In the genomic region with DNA sequence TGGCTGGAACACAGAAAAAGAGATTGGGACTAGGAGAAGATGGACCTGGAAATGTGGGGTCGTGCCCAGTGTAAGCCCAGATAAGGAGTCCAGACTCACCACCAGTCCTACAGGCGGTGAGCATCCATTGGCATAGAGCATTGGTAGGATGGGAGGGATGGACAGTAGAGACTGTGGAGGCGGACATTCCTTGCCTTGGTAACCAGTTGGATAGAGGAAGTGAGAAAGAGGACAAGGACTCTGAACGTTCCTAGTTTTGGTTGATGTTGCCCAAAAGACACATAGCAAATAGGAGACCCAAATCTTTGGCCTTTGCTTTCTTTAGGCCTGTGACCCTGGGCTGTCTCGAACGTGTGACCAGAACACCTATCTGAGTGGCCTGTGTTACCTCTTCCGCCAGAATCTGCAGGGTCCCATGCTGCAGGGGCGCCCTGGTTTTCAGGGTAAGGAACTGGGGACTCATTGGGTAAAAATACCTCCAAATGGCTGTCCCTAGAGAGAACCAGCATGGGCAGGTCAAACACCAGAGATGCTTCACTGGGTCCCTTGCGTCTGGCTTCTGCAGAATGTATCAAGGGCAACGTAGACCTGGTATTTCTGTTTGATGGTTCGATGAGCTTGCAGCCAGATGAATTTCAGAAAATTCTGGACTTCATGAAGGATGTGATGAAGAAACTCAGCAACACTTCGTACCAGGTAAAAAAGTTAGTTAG, we compare ENCODE assay signal across 22 cellular contexts. TPM values are rescaled to one million over a fixed set of nuclear protein-coding genes. Genes with fewer than 3 reads are reported as not detected.
DNase-seq lines count a peak whose midpoint lies in the region; ATAC-seq and TF ChIP-seq lines count a peak whose summit lies in the region.
"Had no signal": no experiment of that assay in that cellular context is flagged by ENCODE, and none has a peak within 500 bp of the region (broad histone marks: within the 10 kb centered on the region; RNA-seq: fewer than 3 reads in every experiment).

No MANE protein-coding gene starts in this region.

- peak overlapping the region; percentile 2 for H3K27ac ChIP-seq in neutrophil
- H3K27ac ChIP-seq in prostate gland, result no peak overlapping the region
- H3K27ac ChIP-seq: testis had no signal

- peaks cover 74% of the 10 kb centered on the region for H3K4me1 Mint-ChIP-seq in activated CD4-positive, alpha-beta memory T cell treated with anti-CD3 and anti-CD28 coated beads, Interleukin-2, amount 10 ng/mL, durations not matched to agents 7 days and 5 days
- H3K4me1 Mint-ChIP-seq in activated CD4-positive, alpha-beta memory T cell treated with anti-CD3 and anti-CD28 coated beads for 36 hours (ENCODE audit: low read depth), result peaks cover 60% of the 10 kb centered on the region
- peaks cover 70% of the 10 kb centered on the region for H3K4me1 Mint-ChIP-seq in activated CD8-positive, alpha-beta T cell treated with anti-CD3 and anti-CD28 coated beads, Interleukin-2, amount 10 ng/mL, durations not matched to agents 7 days and 5 days (ENCODE audit: low read depth)
- H3K4me1 Mint-ChIP-seq: neural crest cell had no signal

- POLR2A ChIA-PET in activated CD4-positive, alpha-beta memory T cell treated with anti-CD3 and anti-CD28 coated beads, Interleukin-2, amount 10 ng/mL, durations not matched to agents 7 days and 5 days (lab: Charles Lee), result interaction anchor here (1.2 to 5.6 kb wide), 5 partner anchors 9 to 32 kb away, joined by 3 to 38 read pairs (median 5); no protein-coding TSS in a partner anchor
- POLR2A ChIA-PET in activated CD4-positive, alpha-beta memory T cell treated with anti-CD3 and anti-CD28 coated beads for 36 hours (lab: Charles Lee), result no interaction called here
- POLR2A ChIA-PET in activated CD8-positive, alpha-beta T cell treated with anti-CD3 and anti-CD28 coated beads, Interleukin-2, amount 10 ng/mL, durations not matched to agents 7 days and 5 days (lab: Charles Lee), result interaction anchor here (1.0 to 2.1 kb wide), 5 partner anchors 12 to 57 kb away, joined by 4 to 11 read pairs (median 6); no protein-coding TSS in a partner anchor

- H3K4me1 ChIP-seq in neutrophil (ENCODE audit: control insufficient read depth in 1 of 2, insufficient read depth in 1 of 2, low read depth in 1 of 2, low read length in 1 of 2) (peaks cover 13% of the 10 kb centered on the region in 2 experiments), prostate gland (replicated peaks) (no peaks in the 10 kb centered on the region)
- H3K4me1 ChIP-seq: testis had no signal

- H3K27me3 Mint-ChIP-seq in activated CD4-positive, alpha-beta memory T cell treated with anti-CD3 and anti-CD28 coated beads, Interleukin-2, amount 10 ng/mL, durations not matched to agents 7 days and 5 days, result no peaks in the 10 kb centered on the region
- no peaks in the 10 kb centered on the region for H3K27me3 Mint-ChIP-seq in activated CD4-positive, alpha-beta memory T cell treated with anti-CD3 and anti-CD28 coated beads for 36 hours
- no peaks in the 10 kb centered on the region for H3K27me3 Mint-ChIP-seq in activated CD8-positive, alpha-beta T cell treated with anti-CD3 and anti-CD28 coated beads, Interleukin-2, amount 10 ng/mL, durations not matched to agents 7 days and 5 days (ENCODE audit: low read depth)

- H3K9me3 ChIP-seq in neutrophil, result no peaks in the 10 kb centered on the region
- no peaks in the 10 kb centered on the region for H3K9me3 ChIP-seq in prostate gland
- H3K9me3 ChIP-seq: testis had no signal

- no peak for TF ChIP-seq CTCF in neutrophil (IDR thresholded peaks at IDR 0.05)
- TF ChIP-seq CTCF in prostate gland (IDR thresholded peaks at IDR 0.05), result no peak

- H3K4me3 ChIP-seq in neutrophil (ENCODE audit: low read depth in 1 of 2, low read length in 1 of 2) (no peak overlapping the region), prostate gland (no peak overlapping the region)
- H3K4me3 ChIP-seq: testis had no signal

- H3K27me3 ChIP-seq in neutrophil (no peaks in the 10 kb centered on the region), prostate gland (replicated peaks; ENCODE audit: insufficient read depth) (no peaks in the 10 kb centered on the region)
- H3K27me3 ChIP-seq: testis had no signal

- H3K36me3 ChIP-seq in neutrophil (peaks cover 94% of the 10 kb centered on the region), prostate gland (no peaks in the 10 kb centered on the region)

- H3K4me3 Mint-ChIP-seq in activated CD4-positive, alpha-beta memory T cell treated with anti-CD3 and anti-CD28 coated beads, Interleukin-2, amount 10 ng/mL, durations not matched to agents 7 days and 5 days, result no peak overlapping the region
- H3K4me3 Mint-ChIP-seq in activated CD4-positive, alpha-beta memory T cell treated with anti-CD3 and anti-CD28 coated beads for 36 hours, result no peak overlapping the region
- peak overlapping the region; percentile 34 for H3K4me3 Mint-ChIP-seq in activated CD8-positive, alpha-beta T cell treated with anti-CD3 and anti-CD28 coated beads, Interleukin-2, amount 10 ng/mL, durations not matched to agents 7 days and 5 days
- H3K4me3 Mint-ChIP-seq: neural crest cell had no signal

- H3K27ac Mint-ChIP-seq in activated CD4-positive, alpha-beta memory T cell treated with anti-CD3 and anti-CD28 coated beads, Interleukin-2, amount 10 ng/mL, durations not matched to agents 7 days and 5 days, result peak overlapping the region; percentile 69
- H3K27ac Mint-ChIP-seq in activated CD4-positive, alpha-beta memory T cell treated with anti-CD3 and anti-CD28 coated beads for 36 hours, result no peak overlapping the region
- H3K27ac Mint-ChIP-seq in activated CD8-positive, alpha-beta T cell treated with anti-CD3 and anti-CD28 coated beads, Interleukin-2, amount 10 ng/mL, durations not matched to agents 7 days and 5 days, result peak overlapping the region; percentile 80

- in situ Hi-C loops in GM18951 (cut with MboI; ENCODE audit: low sequenced_read_pairs, unreplicated experiment), result no loop called here

- intact Hi-C loops in activated CD4-positive, alpha-beta memory T cell treated with anti-CD3 and anti-CD28 coated beads for 36 hours (cut with micrococcal nuclease), result no loop called here
- intact Hi-C loops in prostate gland (cut with DNase I), result no loop called here

- CTCF ChIA-PET in activated CD4-positive, alpha-beta memory T cell treated with anti-CD3 and anti-CD28 coated beads, Interleukin-2, amount 10 ng/mL, durations not matched to agents 7 days and 5 days (lab: Charles Lee), result interaction anchor here (1.2 to 3.4 kb wide), 4 partner anchors 13 to 49 kb away, joined by 3 to 17 read pairs (median 8); a partner anchor contains a TSS
- CTCF ChIA-PET in activated CD4-positive, alpha-beta memory T cell treated with anti-CD3 and anti-CD28 coated beads for 36 hours (lab: Charles Lee), result interaction anchor here (2.4 to 5.0 kb wide), 2 partner anchors 29 to 48 kb away, joined by 15 to 27 read pairs; a partner anchor contains a TSS
- CTCF ChIA-PET in activated CD8-positive, alpha-beta T cell treated with anti-CD3 and anti-CD28 coated beads, Interleukin-2, amount 10 ng/mL, durations not matched to agents 7 days and 5 days (lab: Charles Lee), result interaction anchor here (1.4 to 3.7 kb wide), 3 partner anchors 29 to 136 kb away, joined by 3 to 20 read pairs (median 19); a partner anchor contains a TSS

- ATAC-seq in activated CD8-positive, alpha-beta T cell treated with anti-CD3 and anti-CD28 coated beads, Interleukin-2, amount 10 ng/mL, durations not matched to agents 7 days and 5 days, result no peak
- no peak for ATAC-seq in HG03342 (IDR thresholded peaks at IDR 0.05; ENCODE audit: unreplicated experiment)
- no peak for ATAC-seq in HG03139 (IDR thresholded peaks at IDR 0.05; ENCODE audit: unreplicated experiment)
- ATAC-seq: left cardiac atrium, Right ventricle myocardium inferior had no signal

- peaks cover 85% of the 10 kb centered on the region for H3K36me3 Mint-ChIP-seq in activated CD4-positive, alpha-beta memory T cell treated with anti-CD3 and anti-CD28 coated beads, Interleukin-2, amount 10 ng/mL, durations not matched to agents 7 days and 5 days (ENCODE audit: low read depth)
- peaks cover 76% of the 10 kb centered on the region for H3K36me3 Mint-ChIP-seq in activated CD4-positive, alpha-beta memory T cell treated with anti-CD3 and anti-CD28 coated beads for 36 hours
- peaks cover 78% of the 10 kb centered on the region for H3K36me3 Mint-ChIP-seq in activated CD8-positive, alpha-beta T cell treated with anti-CD3 and anti-CD28 coated beads, Interleukin-2, amount 10 ng/mL, durations not matched to agents 7 days and 5 days (ENCODE audit: low read depth)

- no peaks in the 10 kb centered on the region for H3K9me3 Mint-ChIP-seq in activated CD4-positive, alpha-beta memory T cell treated with anti-CD3 and anti-CD28 coated beads, Interleukin-2, amount 10 ng/mL, durations not matched to agents 7 days and 5 days
- H3K9me3 Mint-ChIP-seq in activated CD4-positive, alpha-beta memory T cell treated with anti-CD3 and anti-CD28 coated beads for 36 hours, result no peaks in the 10 kb centered on the region
- no peaks in the 10 kb centered on the region for H3K9me3 Mint-ChIP-seq in activated CD8-positive, alpha-beta T cell treated with anti-CD3 and anti-CD28 coated beads, Interleukin-2, amount 10 ng/mL, durations not matched to agents 7 days and 5 days (ENCODE audit: insufficient read depth)
- H3K9me3 Mint-ChIP-seq: neural crest cell had no signal

- DNase-seq in activated CD4-positive, alpha-beta memory T cell treated with anti-CD3 and anti-CD28 coated beads, Interleukin-2, amount 10 ng/mL, durations not matched to agents 7 days and 5 days, result no peak
- DNase-seq in activated CD4-positive, alpha-beta memory T cell treated with anti-CD3 and anti-CD28 coated beads for 36 hours, result no peak
- DNase-seq in activated CD8-positive, alpha-beta T cell treated with anti-CD3 and anti-CD28 coated beads, Interleukin-2, amount 10 ng/mL, durations not matched to agents 7 days and 5 days, result no peak
- DNase-seq in prostate gland (ENCODE audit: low spot score), result no peak
- DNase-seq: activated CD8-positive, alpha-beta memory T cell treated with anti-CD3 and anti-CD28 coated beads, Interleukin-2, amount 50 U/mL, for 48 hours; IMR-90; left cardiac atrium; NCI-H2029 treated with DMSO at 0.1 percent for 48 hours; NCI-H524; stimulated activated CD8-positive, alpha-beta memory T cell treated with anti-CD3 and anti-CD28 coated beads, Interleukin-4, amount 100 ng/mL, for 48 hours; testis had no signal

- 92% methylated on average over 12 of the region's 12 CpGs for WGBS in prostate gland

- TF ChIP-seq POLR2A in GM18951 (IDR thresholded peaks at IDR 0.05; ENCODE audit: extremely low read depth, insufficient read depth, insufficient read length) (peak; percentile 4), prostate gland (IDR thresholded peaks at IDR 0.05) (no peak)

RNA-seq across cellular contexts. Expression of a gene that starts 6.4 kb away (rescaled TPM):
- total RNA-seq in activated CD4-positive, alpha-beta memory T cell treated with anti-CD3 and anti-CD28 coated beads, Interleukin-2, amount 10 ng/mL, durations not matched to agents 7 days and 5 days, result 100 to 1,000 TPM; 583 to 586 TPM
- 100 to 1,000 TPM; 218 to 226 TPM for total RNA-seq in activated CD4-positive, alpha-beta memory T cell treated with anti-CD3 and anti-CD28 coated beads for 36 hours
- total RNA-seq in activated CD8-positive, alpha-beta T cell treated with anti-CD3 and anti-CD28 coated beads, Interleukin-2, amount 10 ng/mL, durations not matched to agents 7 days and 5 days, result 100 to 1,000 TPM; 458 to 471 TPM
- total RNA-seq in prostate gland, result 10 to 100 TPM in 1 of 2 donors, 1 to 10 TPM in 1; 2.5 to 12.7 TPM
- total RNA-seq: A673, bronchial epithelial cell, dermis microvascular lymphatic vessel endothelial cell, epithelial cell of proximal tubule, H1, IMR-90, neural crest cell had no signal

RNA-seq across cellular contexts. Expression of a gene that starts 33.2 kb away (rescaled TPM):
- total RNA-seq in activated CD4-positive, alpha-beta memory T cell treated with anti-CD3 and anti-CD28 coated beads, Interleukin-2, amount 10 ng/mL, durations not matched to agents 7 days and 5 days, result 10 to 100 TPM; 56.3 to 57.8 TPM
- total RNA-seq in activated CD4-positive, alpha-beta memory T cell treated with anti-CD3 and anti-CD28 coated beads for 36 hours, result 10 to 100 TPM; 61.4 to 61.7 TPM
- 10 to 100 TPM; 64.6 to 68.7 TPM for total RNA-seq in activated CD8-positive, alpha-beta T cell treated with anti-CD3 and anti-CD28 coated beads, Interleukin-2, amount 10 ng/mL, durations not matched to agents 7 days and 5 days
- 10 to 100 TPM; 33.7 to 58.9 TPM for total RNA-seq in prostate gland

RNA-seq across cellular contexts. Expression of a gene that starts 47.4 kb away (rescaled TPM):
- total RNA-seq in activated CD4-positive, alpha-beta memory T cell treated with anti-CD3 and anti-CD28 coated beads, Interleukin-2, amount 10 ng/mL, durations not matched to agents 7 days and 5 days, result 1 to 10 TPM; 5.9 to 6.0 TPM
- total RNA-seq in activated CD4-positive, alpha-beta memory T cell treated with anti-CD3 and anti-CD28 coated beads for 36 hours, result 10 to 100 TPM; 14.2 to 14.3 TPM
- total RNA-seq in activated CD8-positive, alpha-beta T cell treated with anti-CD3 and anti-CD28 coated beads, Interleukin-2, amount 10 ng/mL, durations not matched to agents 7 days and 5 days, result 1 to 10 TPM; 6.7 to 7.0 TPM
- total RNA-seq in prostate gland, result 10 to 100 TPM; 46.5 to 61.1 TPM

RNA-seq across cellular contexts. Expression of a gene that starts 49.1 kb away (rescaled TPM):
- 10 to 100 TPM; 51.3 to 51.4 TPM for total RNA-seq in activated CD4-positive, alpha-beta memory T cell treated with anti-CD3 and anti-CD28 coated beads, Interleukin-2, amount 10 ng/mL, durations not matched to agents 7 days and 5 days
- 10 to 100 TPM; 87.5 to 96.6 TPM for total RNA-seq in activated CD4-positive, alpha-beta memory T cell treated with anti-CD3 and anti-CD28 coated beads for 36 hours
- total RNA-seq in activated CD8-positive, alpha-beta T cell treated with anti-CD3 and anti-CD28 coated beads, Interleukin-2, amount 10 ng/mL, durations not matched to agents 7 days and 5 days, result 10 to 100 TPM; 87.3 to 92.8 TPM
- 10 to 100 TPM; 31.6 to 37.6 TPM for total RNA-seq in prostate gland

RNA-seq across cellular contexts. Expression of a gene that starts 55.7 kb away (rescaled TPM):
- total RNA-seq in activated CD4-positive, alpha-beta memory T cell treated with anti-CD3 and anti-CD28 coated beads, Interleukin-2, amount 10 ng/mL, durations not matched to agents 7 days and 5 days, result 10 to 100 TPM; 10.6 to 10.7 TPM
- total RNA-seq in activated CD4-positive, alpha-beta memory T cell treated with anti-CD3 and anti-CD28 coated beads for 36 hours, result 1 to 10 TPM; 7.2 to 7.6 TPM
- total RNA-seq in activated CD8-positive, alpha-beta T cell treated with anti-CD3 and anti-CD28 coated beads, Interleukin-2, amount 10 ng/mL, durations not matched to agents 7 days and 5 days, result 10 to 100 TPM in 1 of 2 experiments, 1 to 10 TPM in 1; 8.9 to 10.8 TPM
- total RNA-seq in prostate gland, result 10 to 100 TPM; 15.8 to 22.6 TPM

Comparison
In these comparisons a context has a peak if more than half of its experiments do, and no peak if none do; other contexts are left out.
1. RNA of a gene that starts 6.4 kb away (total RNA-seq): 583 to 586 TPM in activated CD4-positive, alpha-beta memory T cell treated with anti-CD3 and anti-CD28 coated beads, Interleukin-2, amount 10 ng/mL, durations not matched to agents 7 days and 5 days, 458 to 471 TPM in activated CD8-positive, alpha-beta T cell treated with anti-CD3 and anti-CD28 coated beads, Interleukin-2, amount 10 ng/mL, durations not matched to agents 7 days and 5 days and 218 to 226 TPM in activated CD4-positive, alpha-beta memory T cell treated with anti-CD3 and anti-CD28 coated beads for 36 hours; 2.5 to 12.7 TPM in prostate gland; every median in the first group is over 10 times any median in the second.